In genomic region chr4:53497446-53498069, GRCh38 we compare ENCODE assay signal across 15 cellular contexts.
A peak's percentile ranks its signal among the peaks of the same experiment; 100 is the strongest.
DNase-seq lines count a peak whose midpoint lies in the region; ATAC-seq and TF ChIP-seq lines count a peak whose summit lies in the region.
"Had no signal": no experiment of that assay in that cellular context is flagged by ENCODE, and none has a peak within 500 bp of the region (broad histone marks: within the 10 kb centered on the region; RNA-seq: fewer than 3 reads in every experiment).

No MANE protein-coding gene starts in this region.

- in situ Hi-C loops in astrocyte of the spinal cord (cut with HindIII; ENCODE audit: low sequenced_read_pairs) = loop anchor here (25.0 kb wide), 1 partner anchor 415 kb away; no protein-coding TSS in a partner anchor

- H3K4me3 ChIP-seq in astrocyte of the spinal cord (ENCODE audit: low read depth, low read length) (no peak overlapping the region), psoas muscle (no peak overlapping the region)

- H3K4me1 ChIP-seq in psoas muscle = no peaks in the 10 kb centered on the region
- H3K4me1 ChIP-seq: BE2C had no signal

- TF ChIP-seq CTCF in astrocyte of the spinal cord (IDR thresholded peaks at IDR 0.05; ENCODE audit: low read depth, low read length) = no peak
- no peak for TF ChIP-seq CTCF in psoas muscle (IDR thresholded peaks at IDR 0.05)
- no peak for TF ChIP-seq CTCF in Calu3 (IDR thresholded peaks at IDR 0.05; ENCODE audit: unreplicated experiment)

- no peaks in the 10 kb centered on the region for H3K4me1 Mint-ChIP-seq in Calu3 (ENCODE audit: low read depth, unreplicated experiment)
- H3K4me1 Mint-ChIP-seq: naive B cell had no signal

- ATAC-seq in left ventricle myocardium superior = peak; percentile 97
- peak in 3 of 4 donors; percentile 46 to 74 (median 67) for ATAC-seq in psoas muscle

- peak overlapping the region; percentile 4 for H3K27ac ChIP-seq in psoas muscle

- H3K36me3 ChIP-seq in psoas muscle (ENCODE audit: insufficient read depth in 1 of 2, low read depth in 1 of 2) = no peaks in the 10 kb centered on the region
- H3K36me3 ChIP-seq: BE2C had no signal

- H3K9me3 ChIP-seq in psoas muscle = no peaks in the 10 kb centered on the region
- H3K9me3 ChIP-seq: BE2C had no signal

- H3K27ac Mint-ChIP-seq in Calu3 (ENCODE audit: unreplicated experiment) = no peak overlapping the region
- H3K27ac Mint-ChIP-seq: naive B cell had no signal

- no peaks in the 10 kb centered on the region for H3K27me3 ChIP-seq in psoas muscle (ENCODE audit: insufficient read depth in 3 of 3, low read length in 2 of 3)
- H3K27me3 ChIP-seq: BE2C had no signal

- BruUV-seq in Calu3 (replicated peaks; lab: Mats Ljungman, UMichigan) = no TSS peak

- CTCF ChIA-PET in Calu3 (lab: Charles Lee) = no interaction called here

- H3K36me3 Mint-ChIP-seq in Calu3 (ENCODE audit: insufficient read depth, unreplicated experiment) = no peaks in the 10 kb centered on the region
- H3K36me3 Mint-ChIP-seq: naive B cell had no signal

- no peak overlapping the region for H3K4me3 Mint-ChIP-seq in Calu3 (ENCODE audit: low read depth, unreplicated experiment)
- H3K4me3 Mint-ChIP-seq: naive B cell had no signal

- DNase-seq in AG20443 (ENCODE audit: low spot score) (peak; percentile 91), astrocyte of the spinal cord (ENCODE audit: low read depth, low spot score) (peak; percentile 44), left ventricle myocardium superior (peak; percentile 64), psoas muscle (peak; percentile 52 to 62), UCSD-AML1 (lab: John Stamatoyannopoulos, UW; ENCODE audit: unreplicated experiment) (no peak), activated T-cell treated with anti-CD3 and anti-CD28 coated beads for 4 hours (no peak), Calu3 (no peak), SHP77 treated with DMSO at 0.1 percent for 48 hours (lab: John Stamatoyannopoulos, UW) (no peak)
- DNase-seq: activated T-cell treated with anti-CD3 and anti-CD28 coated beads, Interleukin-2, amount 50 U/mL, for 1 hour; BE2C; cerebellar nuclear complex; GF-D8; naive B cell; NCI-H1417 treated with DMSO at 0.1 percent for 48 hours; stimulated activated CD4-positive, alpha-beta T cell treated with anti-CD3 and anti-CD28 coated beads, Interleukin-4, amount 100 ng/mL, for 24 hours had no signal

- intact Hi-C loops in left ventricle myocardium superior (cut with micrococcal nuclease) = no loop called here
- intact Hi-C loops in psoas muscle (cut with DNase I) = loop anchor here in 1 of 2 donors (10.0 kb wide), 1 partner anchor 727 kb away; the partner anchor contains the start of gene PDGFRA
- intact Hi-C loops in Calu3 (cut with micrococcal nuclease; ENCODE audit: unreplicated experiment) = no loop called here

- no peaks in the 10 kb centered on the region for H3K9me3 Mint-ChIP-seq in Calu3 (ENCODE audit: low read depth, unreplicated experiment)
- H3K9me3 Mint-ChIP-seq: naive B cell had no signal

- no peaks in the 10 kb centered on the region for H3K27me3 Mint-ChIP-seq in Calu3 (ENCODE audit: unreplicated experiment)
- H3K27me3 Mint-ChIP-seq: naive B cell had no signal

- 43 to 51% (median 45%) methylated on average over 6 of the region's 6 CpGs for WGBS in psoas muscle, 3 donors

Comparison
In these comparisons a context has a peak if more than half of its experiments do, and no peak if none do; other contexts are left out.
1. DNase-seq: peak in AG20443 (single experiment), astrocyte of the spinal cord (single experiment), left ventricle myocardium superior (single experiment) and psoas muscle (2 of 2); none in UCSD-AML1 (single experiment), activated T-cell treated with anti-CD3 and anti-CD28 coated beads for 4 hours (single experiment), Calu3 (single experiment) and SHP77 treated with DMSO at 0.1 percent for 48 hours (single experiment).